In genomic region chr12:6666211-6666610, GRCh38 we compare ENCODE assay signal across 17 cellular contexts. TPM values are rescaled to one million over a fixed set of nuclear protein-coding genes. Genes with fewer than 3 reads are reported as not detected.
DNase-seq lines count a peak whose midpoint lies in the region; ATAC-seq and TF ChIP-seq lines count a peak whose summit lies in the region.
"Had no signal": no experiment of that assay in that cellular context is flagged by ENCODE, and none has a peak within 500 bp of the region (broad histone marks: within the 10 kb centered on the region; RNA-seq: fewer than 3 reads in every experiment).

No MANE protein-coding gene starts in this region.

- no peak overlapping the region for H3K4me3 ChIP-seq in CD4-positive, CD25-positive, alpha-beta regulatory T cell (ENCODE audit: low read depth, low read length)
- no peak overlapping the region for H3K4me3 ChIP-seq in astrocyte of the cerebellum (ENCODE audit: low read depth, low read length)
- H3K4me3 ChIP-seq: GM23338 had no signal

- DNase-seq in CD4-positive, CD25-positive, alpha-beta regulatory T cell, result no peak
- DNase-seq in astrocyte of the cerebellum (ENCODE audit: low read depth) (peak; percentile 44), immature natural killer cell (no peak), Kasumi-1 (lab: John Stamatoyannopoulos, UW) (no peak), NCI-H187 (lab: John Stamatoyannopoulos, UW) (no peak), T1000 (lab: John Stamatoyannopoulos, UW) (no peak)
- no peak for DNase-seq in stimulated activated effector memory CD8-positive, alpha-beta T cell treated with anti-CD3 and anti-CD28 coated beads, Interleukin-12 subunit alpha, Interleukin-12 subunit beta, amount 100 ng/mL, for 72 hours (ENCODE audit: low spot score in 2 of 2)
- DNase-seq: BE2C; CD8-positive, alpha-beta T cell; DMS53; GF-D8; H7 had no signal

- H3K36me3 ChIP-seq in CD4-positive, CD25-positive, alpha-beta regulatory T cell (ENCODE audit: control insufficient read depth, insufficient read depth, low read length), result peaks cover 42% of the 10 kb centered on the region

- in situ Hi-C loops in astrocyte of the cerebellum (cut with HindIII; ENCODE audit: low sequenced_read_pairs), result loop anchor here (5.0 kb wide), 1 partner anchor 66 kb away; no protein-coding TSS in a partner anchor

- peaks cover 6 to 27% (median 16%) of the 10 kb centered on the region in 4 donors for H3K4me1 Mint-ChIP-seq in CD4-positive, CD25-positive, alpha-beta regulatory T cell
- peaks cover 21 to 35% of the 10 kb centered on the region in 2 donors for H3K4me1 Mint-ChIP-seq in immature natural killer cell
- peaks cover 24% of the 10 kb centered on the region for H3K4me1 Mint-ChIP-seq in stimulated activated effector memory CD8-positive, alpha-beta T cell treated with anti-CD3 and anti-CD28 coated beads, Interleukin-12 subunit alpha, Interleukin-12 subunit beta, amount 100 ng/mL, for 72 hours

- H3K9me3 ChIP-seq in CD4-positive, CD25-positive, alpha-beta regulatory T cell (ENCODE audit: control insufficient read depth in 2 of 2, low read length in 2 of 2), result no peaks in the 10 kb centered on the region
- H3K9me3 ChIP-seq: BE2C had no signal

- H3K36me3 Mint-ChIP-seq in CD4-positive, CD25-positive, alpha-beta regulatory T cell, result peaks cover 39% of the 10 kb centered on the region
- H3K36me3 Mint-ChIP-seq in immature natural killer cell, result peaks cover 11 to 32% (median 28%) of the 10 kb centered on the region in 3 donors
- H3K36me3 Mint-ChIP-seq in stimulated activated effector memory CD8-positive, alpha-beta T cell treated with anti-CD3 and anti-CD28 coated beads, Interleukin-12 subunit alpha, Interleukin-12 subunit beta, amount 100 ng/mL, for 72 hours, result peaks cover 80% of the 10 kb centered on the region

- H3K27me3 Mint-ChIP-seq in CD4-positive, CD25-positive, alpha-beta regulatory T cell, result no peaks in the 10 kb centered on the region
- H3K27me3 Mint-ChIP-seq in immature natural killer cell (ENCODE audit: low read depth in 3 of 3), result peaks cover 3 to 10% (median 5%) of the 10 kb centered on the region in 3 donors

- no peak overlapping the region for H3K4me3 Mint-ChIP-seq in CD4-positive, CD25-positive, alpha-beta regulatory T cell
- H3K4me3 Mint-ChIP-seq in immature natural killer cell, result no peak overlapping the region
- H3K4me3 Mint-ChIP-seq in stimulated activated effector memory CD8-positive, alpha-beta T cell treated with anti-CD3 and anti-CD28 coated beads, Interleukin-12 subunit alpha, Interleukin-12 subunit beta, amount 100 ng/mL, for 72 hours, result no peak overlapping the region
- H3K4me3 Mint-ChIP-seq: CD8-positive, alpha-beta T cell; GM23338 had no signal

- peak overlapping the region in 2 of 3 donors; percentile 26 for H3K27ac Mint-ChIP-seq in CD4-positive, CD25-positive, alpha-beta regulatory T cell
- H3K27ac Mint-ChIP-seq in immature natural killer cell, result peak overlapping the region in 4 of 6 donors; percentile 1 to 55 (median 19)
- H3K27ac Mint-ChIP-seq in stimulated activated effector memory CD8-positive, alpha-beta T cell treated with anti-CD3 and anti-CD28 coated beads, Interleukin-12 subunit alpha, Interleukin-12 subunit beta, amount 100 ng/mL, for 72 hours, result peak overlapping the region; percentile 26
- H3K27ac Mint-ChIP-seq: GM23338 had no signal

- no peak for TF ChIP-seq CTCF in astrocyte of the cerebellum (IDR thresholded peaks at IDR 0.05; ENCODE audit: low read depth, low read length, missing control alignments)

- ATAC-seq in CD4-positive, CD25-positive, alpha-beta regulatory T cell (ENCODE audit: low read depth in 2 of 2), result no peak
- no peak for ATAC-seq in stimulated activated effector memory CD8-positive, alpha-beta T cell treated with anti-CD3 and anti-CD28 coated beads, Interleukin-12 subunit alpha, Interleukin-12 subunit beta, amount 100 ng/mL, for 72 hours
- ATAC-seq in GM18498 (IDR thresholded peaks at IDR 0.05; ENCODE audit: unreplicated experiment), result no peak
- ATAC-seq: CD8-positive, alpha-beta T cell; GM23338; HepG2 had no signal

- H3K9me3 Mint-ChIP-seq in CD4-positive, CD25-positive, alpha-beta regulatory T cell, result peaks cover 0 to 2% (median 0%) of the 10 kb centered on the region in 7 donors
- no peaks in the 10 kb centered on the region for H3K9me3 Mint-ChIP-seq in immature natural killer cell
- no peaks in the 10 kb centered on the region for H3K9me3 Mint-ChIP-seq in stimulated activated effector memory CD8-positive, alpha-beta T cell treated with anti-CD3 and anti-CD28 coated beads, Interleukin-12 subunit alpha, Interleukin-12 subunit beta, amount 100 ng/mL, for 72 hours
- H3K9me3 Mint-ChIP-seq: CD8-positive, alpha-beta T cell; GM23338 had no signal

- no peak overlapping the region for H3K27ac ChIP-seq in CD4-positive, CD25-positive, alpha-beta regulatory T cell (ENCODE audit: insufficient read depth, low read length, poor library complexity, severe bottlenecking)
- H3K27ac ChIP-seq: C4-2B had no signal

- H3K27me3 ChIP-seq in CD4-positive, CD25-positive, alpha-beta regulatory T cell (ENCODE audit: control insufficient read depth, insufficient read depth, low read length), result no peaks in the 10 kb centered on the region
- H3K27me3 ChIP-seq: BE2C had no signal

- peaks cover 12% of the 10 kb centered on the region for H3K4me1 ChIP-seq in CD4-positive, CD25-positive, alpha-beta regulatory T cell (ENCODE audit: control insufficient read depth, insufficient read depth, low read length, poor library complexity, severe bottlenecking)
- H3K4me1 ChIP-seq: BE2C had no signal

RNA-seq across cellular contexts. Expression of gene ING4, which starts 3.3 kb away (rescaled TPM):
- 34.6 TPM for total RNA-seq in CD4-positive, CD25-positive, alpha-beta regulatory T cell
- 10 to 100 TPM; 70.5 to 90.6 (median 82.4) TPM for polyA plus RNA-seq in CD4-positive, CD25-positive, alpha-beta regulatory T cell
- 100 to 1,000 TPM in 1 of 3 donors, 10 to 100 TPM in 2; 60.7 to 156 (median 93.9) TPM for polyA plus RNA-seq in immature natural killer cell

RNA-seq across cellular contexts. Expression of gene ACRBP, which starts 19.0 kb away (rescaled TPM):
- total RNA-seq in CD4-positive, CD25-positive, alpha-beta regulatory T cell, result 13.7 TPM
- polyA plus RNA-seq in CD4-positive, CD25-positive, alpha-beta regulatory T cell, result under 1 TPM in 1 of 4 donors, not detected in 3; 0.41 TPM
- 10 to 100 TPM in 1 of 3 donors, 1 to 10 TPM in 1, not detected in 1; 4.2 to 10.2 TPM for polyA plus RNA-seq in immature natural killer cell
- total RNA-seq: A172, HepG2 had no signal

RNA-seq across cellular contexts. Expression of gene ZNF384, which starts 23.0 kb away (rescaled TPM):
- 68.3 TPM for total RNA-seq in CD4-positive, CD25-positive, alpha-beta regulatory T cell
- 10 to 100 TPM; 13.4 to 25.3 (median 19.6) TPM for polyA plus RNA-seq in CD4-positive, CD25-positive, alpha-beta regulatory T cell
- 10 to 100 TPM; 14.6 to 41.5 (median 31.6) TPM for polyA plus RNA-seq in immature natural killer cell

RNA-seq across cellular contexts. Expression of gene LPAR5, which starts 30.5 kb away (rescaled TPM):
- 7.0 TPM for total RNA-seq in CD4-positive, CD25-positive, alpha-beta regulatory T cell
- polyA plus RNA-seq in CD4-positive, CD25-positive, alpha-beta regulatory T cell, result 10 to 100 TPM in 1 of 4 donors, 1 to 10 TPM in 3; 6.6 to 17.3 (median 8.6) TPM
- 10 to 100 TPM in 2 of 3 donors, 1 to 10 TPM in 1; 9.6 to 36.1 (median 11.6) TPM for polyA plus RNA-seq in immature natural killer cell
- total RNA-seq: H7 had no signal

RNA-seq across cellular contexts. Expression of gene PIANP, which starts 34.4 kb away (rescaled TPM):
- not detected for total RNA-seq in CD4-positive, CD25-positive, alpha-beta regulatory T cell
- under 1 TPM in 1 of 4 donors, not detected in 3; 0.13 TPM for polyA plus RNA-seq in CD4-positive, CD25-positive, alpha-beta regulatory T cell
- polyA plus RNA-seq in immature natural killer cell, result not detected
- total RNA-seq: HepG2 had no signal
- polyA plus RNA-seq: HepG2 had no signal
